Comparison of ENCODE assay signal across 9 cellular contexts in the genomic region with DNA sequence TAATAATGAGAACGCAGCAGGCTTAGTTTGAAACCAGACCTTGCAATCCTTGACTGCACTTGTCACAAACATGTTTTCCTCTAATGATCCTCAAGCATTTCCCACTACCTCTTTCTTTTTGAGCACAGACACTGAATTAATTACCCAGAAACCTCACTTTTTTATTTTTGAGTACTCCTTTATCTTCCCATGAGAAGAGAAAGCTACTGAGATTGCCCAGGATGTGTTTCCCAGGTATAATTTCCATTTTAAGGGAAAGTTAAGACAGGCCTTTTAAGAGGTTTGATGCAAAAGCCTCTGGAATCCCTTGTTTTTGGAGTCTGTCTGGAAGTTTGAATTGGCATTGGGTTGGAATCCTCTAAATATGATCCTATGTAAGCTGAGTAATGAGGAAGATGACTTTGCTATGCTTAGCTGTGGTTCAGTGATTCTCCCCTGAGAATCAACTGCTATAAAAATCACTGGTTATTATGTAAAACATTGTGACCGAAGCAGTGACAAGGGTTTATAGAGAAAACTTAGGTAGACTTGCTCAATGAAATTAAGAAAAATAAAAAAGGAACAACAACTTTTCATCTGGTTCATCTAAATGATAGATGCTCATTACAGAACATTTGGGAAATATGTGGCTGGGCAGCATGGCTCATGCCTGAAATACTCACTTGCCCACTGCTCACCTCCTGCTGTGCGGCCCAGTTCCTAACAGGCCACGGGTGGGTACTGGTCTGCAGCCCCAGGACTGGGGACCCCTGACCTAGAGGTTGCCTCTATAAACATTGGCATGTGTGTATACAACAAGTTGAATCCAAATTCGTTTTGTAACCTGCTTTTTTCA. TPM values are rescaled to one million over a fixed set of nuclear protein-coding genes. Genes with fewer than 3 reads are reported as not detected.
DNase-seq lines count a peak whose midpoint lies in the region; ATAC-seq and TF ChIP-seq lines count a peak whose summit lies in the region.
"Had no signal": no experiment of that assay in that cellular context is flagged by ENCODE, and none has a peak within 500 bp of the region (broad histone marks: within the 10 kb centered on the region; RNA-seq: fewer than 3 reads in every experiment).

No MANE protein-coding gene starts in this region.

- H3K27ac ChIP-seq in KOPT-K1 (ENCODE audit: low read depth, low read length, poor library complexity, severe bottlenecking) (peak overlapping the region; percentile 44), WERI-Rb-1 (no peak overlapping the region), sigmoid colon (no peak overlapping the region)

- no peaks in the 10 kb centered on the region for H3K27me3 ChIP-seq in HAP-1 (ENCODE audit: low read depth)
- H3K27me3 ChIP-seq in WERI-Rb-1 (ENCODE audit: insufficient read depth, low read depth, severe bottlenecking), result no peaks in the 10 kb centered on the region
- peaks cover 0 to 4% (median 0%) of the 10 kb centered on the region in 3 donors for H3K27me3 ChIP-seq in sigmoid colon

- H3K36me3 ChIP-seq in KOPT-K1 (ENCODE audit: insufficient read depth, low read length) (no peaks in the 10 kb centered on the region), HAP-1 (replicated peaks) (no peaks in the 10 kb centered on the region), WERI-Rb-1 (no peaks in the 10 kb centered on the region), sigmoid colon (no peaks in the 10 kb centered on the region)

- no peaks in the 10 kb centered on the region for H3K9me3 ChIP-seq in KOPT-K1 (ENCODE audit: insufficient read depth, low read length, poor library complexity, severe bottlenecking)
- H3K9me3 ChIP-seq in HAP-1, result no peaks in the 10 kb centered on the region
- H3K9me3 ChIP-seq in WERI-Rb-1 (ENCODE audit: severe bottlenecking), result no peaks in the 10 kb centered on the region
- H3K9me3 ChIP-seq in sigmoid colon, result no peaks in the 10 kb centered on the region

- intact Hi-C loops in sigmoid colon (cut with DNase I), result no loop called here

- no peak for TF ChIP-seq CTCF in GM20000 (IDR thresholded peaks at IDR 0.05; ENCODE audit: extremely low read depth, missing control alignments)
- TF ChIP-seq CTCF in WERI-Rb-1 (IDR thresholded peaks at IDR 0.05; ENCODE audit: low read depth, low read length), result no peak
- no peak for TF ChIP-seq CTCF in sigmoid colon (IDR thresholded peaks at IDR 0.05)

- DNase-seq in Daoy (ENCODE audit: low read depth) (peak; percentile 14), GM20000 (ENCODE audit: low spot score) (peak; percentile 45), germinal center (ENCODE audit: low spot score) (peak; percentile 68), HAP-1 (ENCODE audit: low spot score in 2 of 2) (no peak), WERI-Rb-1 (no peak), sigmoid colon (no peak)
- DNase-seq: activated naive CD8-positive, alpha-beta T cell treated with anti-CD3 and anti-CD28 coated beads, Interleukin-2, amount 10 ng/mL, durations not matched to agents 7 days and 5 days had no signal

- no peaks in the 10 kb centered on the region; the same call in 1 of the 2 replicates for H3K4me1 ChIP-seq in HAP-1
- H3K4me1 ChIP-seq in sigmoid colon, result no peaks in the 10 kb centered on the region

- 73 to 82% methylated on average over 5 of the region's 5 CpGs for WGBS in sigmoid colon, 2 donors

- in situ Hi-C loops in HAP-1 (cut with MboI; ENCODE audit: low sequenced_read_pairs), result no loop called here

- no peak overlapping the region for H3K4me3 ChIP-seq in HAP-1
- H3K4me3 ChIP-seq in WERI-Rb-1 (ENCODE audit: low read depth, low read length), result no peak overlapping the region
- H3K4me3 ChIP-seq in sigmoid colon, result no peak overlapping the region

- TF ChIP-seq POLR2A in sigmoid colon (IDR thresholded peaks at IDR 0.05), result no peak

- no peak for ATAC-seq in GM19455 (IDR thresholded peaks at IDR 0.05; ENCODE audit: unreplicated experiment)

- TF ChIP-seq EP300 in sigmoid colon (IDR thresholded peaks at IDR 0.05), result no peak

RNA-seq across cellular contexts. Expression of a gene that starts 10.8 kb away (rescaled TPM):
- not detected in 2 replicates for total RNA-seq in Daoy (2014; rRNA removed; shearing (Covaris generic))
- total RNA-seq in sigmoid colon, result 1 to 10 TPM in 2 of 4 donors, under 1 TPM in 2; 0.49 to 1.4 (median 1.0) TPM
- polyA plus RNA-seq in sigmoid colon, result 10 to 100 TPM in 1 of 3 donors, 1 to 10 TPM in 2; 2.5 to 38.8 (median 4.2) TPM

Comparison
In these comparisons a context has a peak if more than half of its experiments do, and no peak if none do; other contexts are left out.
1. DNase-seq: peak in Daoy (single experiment), GM20000 (single experiment) and germinal center (single experiment); none in HAP-1 (0 of 2), WERI-Rb-1 (single experiment) and sigmoid colon (single experiment).